Comparison of ENCODE assay signal across 8 cellular contexts in genomic region chr9:113581865-113582697, GRCh38.
DNase-seq lines count a peak whose midpoint lies in the region; ATAC-seq lines count a peak whose summit lies in the region.

No MANE protein-coding gene starts in this region.

- WGBS in right cardiac atrium: 44% methylated on average over 17 of the region's 17 CpGs

- peak overlapping the region; percentile 91 to 93 for H3K27ac Mint-ChIP-seq in activated naive CD4-positive, alpha-beta T cell treated with anti-CD3 and anti-CD28 coated beads, Interleukin-2, amount 50 U/mL, for 72 hours

- peaks cover 40% of the 10 kb centered on the region for H3K4me1 ChIP-seq in right cardiac atrium (ENCODE audit: control insufficient read depth, insufficient read depth, low read length)

- DNase-seq in RPMI7951 (ENCODE audit: low read depth): peak; percentile 97
- DNase-seq in activated naive CD4-positive, alpha-beta T cell treated with anti-CD3 and anti-CD28 coated beads, Interleukin-2, amount 50 U/mL, for 72 hours (ENCODE audit: low spot score in 2 of 2): peak; percentile 70 to 90
- DNase-seq in right cardiac atrium: peak; percentile 73 to 90 (median 89)
- peak; percentile 88 for DNase-seq in stimulated activated CD4-positive, alpha-beta T cell treated with anti-CD3 and anti-CD28 coated beads, Interleukin-15, amount 100 ng/mL, for 24 hours
- DNase-seq in DMS153 (lab: John Stamatoyannopoulos, UW): no peak
- no peak for DNase-seq in SHP77 treated with DMSO at 0.1 percent for 48 hours (lab: John Stamatoyannopoulos, UW)

- no peaks in the 10 kb centered on the region for H3K27me3 ChIP-seq in right cardiac atrium (ENCODE audit: control insufficient read depth, insufficient read depth)

- H3K4me3 ChIP-seq in right cardiac atrium (ENCODE audit: low read length): no peak overlapping the region

- H3K9me3 ChIP-seq in right cardiac atrium (ENCODE audit: control insufficient read depth, low read length): no peaks in the 10 kb centered on the region

- H3K36me3 Mint-ChIP-seq in activated naive CD4-positive, alpha-beta T cell treated with anti-CD3 and anti-CD28 coated beads, Interleukin-2, amount 50 U/mL, for 72 hours: peaks cover 9 to 55% of the 10 kb centered on the region in 2 donors

- peak; percentile 82 for ATAC-seq in GM18511 (IDR thresholded peaks at IDR 0.05; ENCODE audit: unreplicated experiment)
- ATAC-seq in HG02840 (IDR thresholded peaks at IDR 0.05; ENCODE audit: low FRiP score, unreplicated experiment): peak; percentile 78
- ATAC-seq in activated naive CD4-positive, alpha-beta T cell treated with anti-CD3 and anti-CD28 coated beads, Interleukin-2, amount 50 U/mL, for 72 hours: peak; percentile 71 to 79
- peak; percentile 65 to 72 for ATAC-seq in right cardiac atrium

- H3K27ac ChIP-seq in right cardiac atrium (ENCODE audit: low read length): peak overlapping the region; percentile 49

- intact Hi-C loops in right cardiac atrium (cut with DNase I): loop anchor here in 1 of 4 donors (10.0 kb wide), 1 partner anchor 57 kb away; no protein-coding TSS in a partner anchor

- H3K9me3 Mint-ChIP-seq in activated naive CD4-positive, alpha-beta T cell treated with anti-CD3 and anti-CD28 coated beads, Interleukin-2, amount 50 U/mL, for 72 hours: no peaks in the 10 kb centered on the region

Comparison
In these comparisons a context has a peak if more than half of its experiments do, and no peak if none do; other contexts are left out.
1. DNase-seq: peak in RPMI7951 (single experiment), activated naive CD4-positive, alpha-beta T cell treated with anti-CD3 and anti-CD28 coated beads, Interleukin-2, amount 50 U/mL, for 72 hours (2 of 2), right cardiac atrium (3 of 3) and stimulated activated CD4-positive, alpha-beta T cell treated with anti-CD3 and anti-CD28 coated beads, Interleukin-15, amount 100 ng/mL, for 24 hours (single experiment); none in DMS153 (single experiment) and SHP77 treated with DMSO at 0.1 percent for 48 hours (single experiment).
2. Peak in every context shown above with its lines, with median percentiles within 50 percentile points of each other: ATAC-seq.